Comparison of ENCODE assay signal across 16 cellular contexts in genomic region chr4:2910409-2910808, GRCh38. TPM values are rescaled to one million over a fixed set of nuclear protein-coding genes. Genes with fewer than 3 reads are reported as not detected.
DNase-seq lines count a peak whose midpoint lies in the region; ATAC-seq and TF ChIP-seq lines count a peak whose summit lies in the region.
"Had no signal": no experiment of that assay in that cellular context is flagged by ENCODE, and none has a peak within 500 bp of the region (broad histone marks: within the 10 kb centered on the region; RNA-seq: fewer than 3 reads in every experiment).

No MANE protein-coding gene starts in this region.

- no peak overlapping the region for H3K4me3 ChIP-seq in endodermal cell (ENCODE audit: low read length)
- H3K4me3 ChIP-seq: prostate gland had no signal

- peaks cover 92% of the 10 kb centered on the region for H3K36me3 Mint-ChIP-seq in endodermal cell (ENCODE audit: low read depth)
- H3K36me3 Mint-ChIP-seq in type B pancreatic cell = peaks cover 15% of the 10 kb centered on the region

- no peaks in the 10 kb centered on the region for H3K27me3 ChIP-seq in endodermal cell (ENCODE audit: control insufficient read depth, insufficient read depth, low read length, poor library complexity, severe bottlenecking)

- H3K27ac ChIP-seq in endodermal cell (ENCODE audit: low read depth, low read length) = no peak overlapping the region
- H3K27ac ChIP-seq: HL-60, prostate gland had no signal

- H3K4me1 Mint-ChIP-seq in endodermal cell (no peaks in the 10 kb centered on the region), type B pancreatic cell (ENCODE audit: unreplicated experiment) (peaks cover 5% of the 10 kb centered on the region)

- H3K27ac Mint-ChIP-seq in endodermal cell (peak overlapping the region; percentile 76), type B pancreatic cell (no peak overlapping the region)

- H3K4me1 ChIP-seq in endodermal cell (ENCODE audit: control insufficient read depth, insufficient read depth, low read length) = no peaks in the 10 kb centered on the region

- no peaks in the 10 kb centered on the region for H3K9me3 Mint-ChIP-seq in endodermal cell
- no peaks in the 10 kb centered on the region for H3K9me3 Mint-ChIP-seq in type B pancreatic cell

- no peaks in the 10 kb centered on the region for H3K27me3 Mint-ChIP-seq in endodermal cell (ENCODE audit: insufficient read depth)
- no peaks in the 10 kb centered on the region for H3K27me3 Mint-ChIP-seq in type B pancreatic cell

- H3K9me3 ChIP-seq in endodermal cell (ENCODE audit: control insufficient read depth, low read length) = no peaks in the 10 kb centered on the region
- H3K9me3 ChIP-seq: prostate gland had no signal

- 89 to 92% methylated on average over 6 to 7 of the region's 7 CpGs for WGBS in endodermal cell (ENCODE audit: insufficient coverage in 1 of 2, insufficient read length in 1 of 2), 2 experiments

- no peak overlapping the region for H3K9ac ChIP-seq in endodermal cell (ENCODE audit: extremely low read depth, low read length, poor library complexity, severe bottlenecking)

- ATAC-seq in left ventricle myocardium superior = peak; percentile 33
- ATAC-seq in HG02798 (IDR thresholded peaks at IDR 0.05; ENCODE audit: poor library complexity, unreplicated experiment) = no peak

- TF ChIP-seq CTCF in endodermal cell (conservative IDR thresholded peaks at IDR 0.05) (peak; percentile 64), type B pancreatic cell (conservative IDR thresholded peaks at IDR 0.05) (peak; percentile 29)

- H3K36me3 ChIP-seq in endodermal cell (ENCODE audit: control insufficient read depth, insufficient read depth, low read length) = peaks cover 96% of the 10 kb centered on the region

- in situ Hi-C loops in SK-MEL-5 (cut with HindIII; ENCODE audit: low pct_unique_long_range_greater_than_20kb, low sequenced_read_pairs) = no loop called here

- DNase-seq in left ventricle myocardium superior = no peak
- no peak for DNase-seq in cardiac septum (ENCODE audit: low spot score)
- peak; percentile 17 for DNase-seq in SK-MEL-5 (ENCODE audit: low read depth, low spot score)
- DNase-seq in endodermal cell = peak; percentile 65
- no peak for DNase-seq in type B pancreatic cell (ENCODE audit: extremely low spot score, unreplicated experiment)
- no peak for DNase-seq in RKO (ENCODE audit: low spot score)
- DNase-seq in NCI-H524 (lab: John Stamatoyannopoulos, UW) = no peak
- DNase-seq: activated CD4-positive, alpha-beta T cell treated with anti-CD3 and anti-CD28 coated beads for 1 hour; activated T-cell treated with anti-CD3 and anti-CD28 coated beads, Interleukin-2, amount 50 U/mL, for 48 hours; amniotic stem cell; effector CD4-positive, alpha-beta T cell; NK-92 treated with Interleukin-12 subunit alpha and Interleukin-12 subunit beta, amount 100 ng/mL, for 24 hours; stimulated activated CD8-positive, alpha-beta memory T cell treated with anti-CD3 and anti-CD28 coated beads, Interleukin-4, amount 100 ng/mL, for 48 hours had no signal

- H3K4me3 Mint-ChIP-seq in endodermal cell (no peak overlapping the region), type B pancreatic cell (no peak overlapping the region)

- intact Hi-C loops in left ventricle myocardium superior (cut with micrococcal nuclease) = no loop called here
- intact Hi-C loops in cardiac septum (cut with DNase I) = no loop called here

RNA-seq across cellular contexts. Expression of gene NOP14, which starts 52.8 kb away (rescaled TPM):
- total RNA-seq in left ventricle myocardium superior (19.9 TPM), cardiac septum (16.1 TPM), endodermal cell (10 to 100 TPM; 23.0 to 31.9 TPM), type B pancreatic cell (ENCODE audit: low replicate concordance) (32.4 and 33.8 TPM in 2 replicates)
- total RNA-seq in SK-MEL-5 (2014; rRNA removed; shearing (Covaris generic)) = 22.5 and 26.1 TPM in 2 replicates
- 27.5 and 36.9 TPM in 2 replicates for polyA plus RNA-seq in SK-MEL-5 (2015; cell fraction: cytosol; rRNA removed)
- 23.7 and 24.4 TPM in 2 replicates for polyA plus RNA-seq in SK-MEL-5 (2015; cell fraction: nucleus; rRNA removed)
- polyA plus RNA-seq in endodermal cell (2013, experiment 1 of 2) = 20.5 TPM
- polyA plus RNA-seq in endodermal cell (2013, experiment 2 of 2) = 18.2 TPM

RNA-seq across cellular contexts. Expression of gene GRK4, which starts 53.0 kb away (rescaled TPM):
- total RNA-seq in left ventricle myocardium superior (9.2 TPM), cardiac septum (13.5 TPM), endodermal cell (1 to 10 TPM; 2.8 to 4.2 TPM), type B pancreatic cell (ENCODE audit: low replicate concordance) (8.9 and 9.3 TPM in 2 replicates)
- 2.2 and 3.2 TPM in 2 replicates for total RNA-seq in SK-MEL-5 (2014; rRNA removed; shearing (Covaris generic))
- 3.7 and 4.0 TPM in 2 replicates for polyA plus RNA-seq in SK-MEL-5 (2015; cell fraction: cytosol; rRNA removed)
- 1.4 and 3.8 TPM in 2 replicates for polyA plus RNA-seq in SK-MEL-5 (2015; cell fraction: nucleus; rRNA removed)
- polyA plus RNA-seq in endodermal cell (2013, experiment 1 of 2) = 3.5 TPM
- polyA plus RNA-seq in endodermal cell (2013, experiment 2 of 2) = 4.0 TPM

Comparison
In these comparisons a context has a peak if more than half of its experiments do, and no peak if none do; other contexts are left out.
1. DNase-seq: peak in SK-MEL-5 (single experiment) and endodermal cell (single experiment); none in left ventricle myocardium superior (single experiment), cardiac septum (single experiment), type B pancreatic cell (single experiment), RKO (single experiment) and NCI-H524 (0 of 2).